9 cellular contexts compared by ENCODE assay signal in genomic region chr1:119372493-119373086, GRCh38. TPM values are rescaled to one million over a fixed set of nuclear protein-coding genes. Genes with fewer than 3 reads are reported as not detected.
DNase-seq lines count a peak whose midpoint lies in the region; ATAC-seq and TF ChIP-seq lines count a peak whose summit lies in the region.
"Had no signal": no experiment of that assay in that cellular context is flagged by ENCODE, and none has a peak within 500 bp of the region (broad histone marks: within the 10 kb centered on the region; RNA-seq: fewer than 3 reads in every experiment).

No MANE protein-coding gene starts in this region.

- no peak overlapping the region for H3K4me3 Mint-ChIP-seq in activated CD8-positive, alpha-beta T cell treated with anti-CD3 and anti-CD28 coated beads for 36 hours
- no peak overlapping the region for H3K4me3 Mint-ChIP-seq in activated CD8-positive, alpha-beta T cell treated with anti-CD3 and anti-CD28 coated beads, Interleukin-2, amount 10 ng/mL, durations not matched to agents 7 days and 5 days
- no peak overlapping the region for H3K4me3 Mint-ChIP-seq in activated T-helper 2 cell treated with anti-CD3 and anti-CD28 coated beads, Interferon-gamma antibody, Interleukin-2, Interleukin-4, amounts not matched to agents 10 μg/mL and 5 μg/mL and 100 μg/mL, durations not matched to agents 14 hours and 24 hours and 36 hours (ENCODE audit: low read depth)
- H3K4me3 Mint-ChIP-seq in CD4-positive, alpha-beta T cell: no peak overlapping the region

- H3K27ac Mint-ChIP-seq in activated CD8-positive, alpha-beta T cell treated with anti-CD3 and anti-CD28 coated beads for 36 hours: no peak overlapping the region
- no peak overlapping the region for H3K27ac Mint-ChIP-seq in activated CD8-positive, alpha-beta T cell treated with anti-CD3 and anti-CD28 coated beads, Interleukin-2, amount 10 ng/mL, durations not matched to agents 7 days and 5 days
- H3K27ac Mint-ChIP-seq in activated T-helper 2 cell treated with anti-CD3 and anti-CD28 coated beads, Interferon-gamma antibody, Interleukin-2, Interleukin-4, amounts not matched to agents 10 μg/mL and 5 μg/mL and 100 μg/mL, durations not matched to agents 14 hours and 24 hours and 36 hours: no peak overlapping the region
- H3K27ac Mint-ChIP-seq in CD4-positive, alpha-beta T cell: no peak overlapping the region

- H3K27me3 ChIP-seq in PC-9 (ENCODE audit: insufficient read depth, low read depth): no peaks in the 10 kb centered on the region
- peaks cover 4% of the 10 kb centered on the region for H3K27me3 ChIP-seq in CD4-positive, alpha-beta T cell (ENCODE audit: control insufficient read depth, insufficient read depth, low read length)

- peaks cover 11% of the 10 kb centered on the region for H3K27me3 Mint-ChIP-seq in activated CD8-positive, alpha-beta T cell treated with anti-CD3 and anti-CD28 coated beads for 36 hours
- peaks cover 18% of the 10 kb centered on the region for H3K27me3 Mint-ChIP-seq in activated CD8-positive, alpha-beta T cell treated with anti-CD3 and anti-CD28 coated beads, Interleukin-2, amount 10 ng/mL, durations not matched to agents 7 days and 5 days (ENCODE audit: low read depth)
- peaks cover 12% of the 10 kb centered on the region for H3K27me3 Mint-ChIP-seq in activated T-helper 2 cell treated with anti-CD3 and anti-CD28 coated beads, Interferon-gamma antibody, Interleukin-2, Interleukin-4, amounts not matched to agents 10 μg/mL and 5 μg/mL and 100 μg/mL, durations not matched to agents 14 hours and 24 hours and 36 hours (ENCODE audit: low read depth)
- H3K27me3 Mint-ChIP-seq in CD4-positive, alpha-beta T cell: peaks cover 31% of the 10 kb centered on the region

- ATAC-seq in activated CD8-positive, alpha-beta T cell treated with anti-CD3 and anti-CD28 coated beads for 36 hours: no peak
- no peak for ATAC-seq in activated CD8-positive, alpha-beta T cell treated with anti-CD3 and anti-CD28 coated beads, Interleukin-2, amount 10 ng/mL, durations not matched to agents 7 days and 5 days
- peak; percentile 89 for ATAC-seq in HG02798 (IDR thresholded peaks at IDR 0.05; ENCODE audit: poor library complexity, unreplicated experiment)
- ATAC-seq in CD4-positive, alpha-beta T cell (ENCODE audit: poor library complexity): no peak

- no peaks in the 10 kb centered on the region for H3K79me2 ChIP-seq in PC-9 (ENCODE audit: low read depth)

- no peak overlapping the region for H2AFZ ChIP-seq in PC-9

- H3K36me3 Mint-ChIP-seq in activated CD8-positive, alpha-beta T cell treated with anti-CD3 and anti-CD28 coated beads for 36 hours (ENCODE audit: low read depth): no peaks in the 10 kb centered on the region
- no peaks in the 10 kb centered on the region for H3K36me3 Mint-ChIP-seq in activated CD8-positive, alpha-beta T cell treated with anti-CD3 and anti-CD28 coated beads, Interleukin-2, amount 10 ng/mL, durations not matched to agents 7 days and 5 days (ENCODE audit: low read depth)
- no peaks in the 10 kb centered on the region for H3K36me3 Mint-ChIP-seq in activated T-helper 2 cell treated with anti-CD3 and anti-CD28 coated beads, Interferon-gamma antibody, Interleukin-2, Interleukin-4, amounts not matched to agents 10 μg/mL and 5 μg/mL and 100 μg/mL, durations not matched to agents 14 hours and 24 hours and 36 hours (ENCODE audit: low read depth)
- H3K36me3 Mint-ChIP-seq in CD4-positive, alpha-beta T cell (ENCODE audit: low read depth): no peaks in the 10 kb centered on the region

- H3K4me3 ChIP-seq in PC-9: no peak overlapping the region

- peaks cover 6% of the 10 kb centered on the region for H3K4me1 Mint-ChIP-seq in activated CD8-positive, alpha-beta T cell treated with anti-CD3 and anti-CD28 coated beads for 36 hours (ENCODE audit: low read depth)
- H3K4me1 Mint-ChIP-seq in activated CD8-positive, alpha-beta T cell treated with anti-CD3 and anti-CD28 coated beads, Interleukin-2, amount 10 ng/mL, durations not matched to agents 7 days and 5 days (ENCODE audit: low read depth): no peaks in the 10 kb centered on the region
- peaks cover 9% of the 10 kb centered on the region for H3K4me1 Mint-ChIP-seq in activated T-helper 2 cell treated with anti-CD3 and anti-CD28 coated beads, Interferon-gamma antibody, Interleukin-2, Interleukin-4, amounts not matched to agents 10 μg/mL and 5 μg/mL and 100 μg/mL, durations not matched to agents 14 hours and 24 hours and 36 hours (ENCODE audit: low read depth)
- peaks cover 10% of the 10 kb centered on the region for H3K4me1 Mint-ChIP-seq in CD4-positive, alpha-beta T cell (ENCODE audit: low read depth)

- H3K9me3 Mint-ChIP-seq in activated CD8-positive, alpha-beta T cell treated with anti-CD3 and anti-CD28 coated beads for 36 hours: no peaks in the 10 kb centered on the region
- H3K9me3 Mint-ChIP-seq in activated CD8-positive, alpha-beta T cell treated with anti-CD3 and anti-CD28 coated beads, Interleukin-2, amount 10 ng/mL, durations not matched to agents 7 days and 5 days (ENCODE audit: insufficient read depth): no peaks in the 10 kb centered on the region
- no peaks in the 10 kb centered on the region for H3K9me3 Mint-ChIP-seq in activated T-helper 2 cell treated with anti-CD3 and anti-CD28 coated beads, Interferon-gamma antibody, Interleukin-2, Interleukin-4, amounts not matched to agents 10 μg/mL and 5 μg/mL and 100 μg/mL, durations not matched to agents 14 hours and 24 hours and 36 hours
- no peaks in the 10 kb centered on the region for H3K9me3 Mint-ChIP-seq in CD4-positive, alpha-beta T cell

- no peaks in the 10 kb centered on the region for H3K36me3 ChIP-seq in PC-9 (ENCODE audit: low read depth)

- H3K9me2 ChIP-seq in PC-9 (ENCODE audit: insufficient read depth): no peaks in the 10 kb centered on the region

- H3K4me2 ChIP-seq in PC-9: no peak overlapping the region

- no peak overlapping the region for H3K27ac ChIP-seq in PC-9
- H3K27ac ChIP-seq in CD4-positive, alpha-beta T cell (ENCODE audit: low read depth, low read length): no peak overlapping the region

- BruUV-seq in PC-9 (replicated peaks; lab: Mats Ljungman, UMichigan): no TSS peak

- TF ChIP-seq CTCF in activated CD8-positive, alpha-beta T cell treated with anti-CD3 and anti-CD28 coated beads for 36 hours (IDR thresholded peaks at IDR 0.05): no peak
- peak; percentile 54 for TF ChIP-seq CTCF in PC-9 (conservative IDR thresholded peaks at IDR 0.05)
- no peak for TF ChIP-seq CTCF in CD4-positive, alpha-beta T cell (IDR thresholded peaks at IDR 0.05)

- intact Hi-C loops in activated CD8-positive, alpha-beta T cell treated with anti-CD3 and anti-CD28 coated beads for 36 hours (cut with micrococcal nuclease): no loop called here
- intact Hi-C loops in PC-9 (cut with micrococcal nuclease; ENCODE audit: unreplicated experiment): no loop called here
- intact Hi-C loops in activated T-helper 2 cell treated with anti-CD3 and anti-CD28 coated beads, Interferon-gamma antibody, Interleukin-2, Interleukin-4, amounts not matched to agents 10 μg/mL and 5 μg/mL and 100 μg/mL, durations not matched to agents 14 hours and 24 hours and 36 hours (cut with micrococcal nuclease): no loop called here
- intact Hi-C loops in CD4-positive, alpha-beta T cell (cut with DNase I, micrococcal nuclease): no loop called here

- POLR2A ChIA-PET in activated CD8-positive, alpha-beta T cell treated with anti-CD3 and anti-CD28 coated beads for 36 hours (lab: Charles Lee): no interaction called here
- POLR2A ChIA-PET in activated CD8-positive, alpha-beta T cell treated with anti-CD3 and anti-CD28 coated beads, Interleukin-2, amount 10 ng/mL, durations not matched to agents 7 days and 5 days (lab: Charles Lee): no interaction called here
- POLR2A ChIA-PET in PC-9 (lab: Charles Lee; ENCODE audit: unreplicated experiment): no interaction called here
- POLR2A ChIA-PET in CD4-positive, alpha-beta T cell (lab: Charles Lee): no interaction called here

- peak; percentile 10 for DNase-seq in activated CD8-positive, alpha-beta T cell treated with anti-CD3 and anti-CD28 coated beads for 36 hours
- DNase-seq in activated CD8-positive, alpha-beta T cell treated with anti-CD3 and anti-CD28 coated beads, Interleukin-2, amount 10 ng/mL, durations not matched to agents 7 days and 5 days: no peak
- DNase-seq in PC-9 (peak; percentile 5 to 69), iPS-NIHi11 (ENCODE audit: low spot score) (peak; percentile 70)
- DNase-seq in activated T-helper 2 cell treated with anti-CD3 and anti-CD28 coated beads, Interferon-gamma antibody, Interleukin-2, Interleukin-4, amounts not matched to agents 10 μg/mL and 5 μg/mL and 100 μg/mL, durations not matched to agents 14 hours and 24 hours and 36 hours (ENCODE audit: low spot score): no peak
- no peak for DNase-seq in CD4-positive, alpha-beta T cell
- no peak for DNase-seq in stimulated activated naive CD4-positive, alpha-beta T cell (lab: John Stamatoyannopoulos, UW)

- H4K20me1 ChIP-seq in PC-9 (ENCODE audit: insufficient read depth): no peaks in the 10 kb centered on the region

- H3F3A ChIP-seq in PC-9 (ENCODE audit: insufficient read depth, low read depth): peaks cover 22% of the 10 kb centered on the region

- H3K4me1 ChIP-seq in PC-9 (replicated peaks; ENCODE audit: insufficient read depth): peaks cover 33% of the 10 kb centered on the region

- H3K9me3 ChIP-seq in PC-9 (ENCODE audit: insufficient read depth, low read depth): peaks cover 7% of the 10 kb centered on the region; the same call in 1 of the 2 replicates
- no peaks in the 10 kb centered on the region for H3K9me3 ChIP-seq in CD4-positive, alpha-beta T cell (ENCODE audit: control insufficient read depth, low read length)

- CTCF ChIA-PET in activated CD8-positive, alpha-beta T cell treated with anti-CD3 and anti-CD28 coated beads for 36 hours (lab: Charles Lee): no interaction called here
- CTCF ChIA-PET in activated CD8-positive, alpha-beta T cell treated with anti-CD3 and anti-CD28 coated beads, Interleukin-2, amount 10 ng/mL, durations not matched to agents 7 days and 5 days (lab: Charles Lee): interaction anchor here (1.7 kb wide), 1 partner anchor 98 kb away, joined by 8 read pairs; no protein-coding TSS in a partner anchor
- CTCF ChIA-PET in PC-9 (lab: Charles Lee): no interaction called here
- CTCF ChIA-PET in CD4-positive, alpha-beta T cell (lab: Charles Lee): no interaction called here

RNA-seq across cellular contexts. Expression of gene HAO2, which starts 4.0 kb away (rescaled TPM):
- total RNA-seq in activated CD8-positive, alpha-beta T cell treated with anti-CD3 and anti-CD28 coated beads for 36 hours: not detected
- not detected for total RNA-seq in activated CD8-positive, alpha-beta T cell treated with anti-CD3 and anti-CD28 coated beads, Interleukin-2, amount 10 ng/mL, durations not matched to agents 7 days and 5 days
- total RNA-seq in PC-9 (2021): not detected in 2 replicates
- total RNA-seq in activated T-helper 2 cell treated with anti-CD3 and anti-CD28 coated beads, Interferon-gamma antibody, Interleukin-2, Interleukin-4, amounts not matched to agents 10 μg/mL and 5 μg/mL and 100 μg/mL, durations not matched to agents 14 hours and 24 hours and 36 hours: not detected in 2 replicates
- not detected for total RNA-seq in CD4-positive, alpha-beta T cell
- total RNA-seq: skeletal muscle tissue had no signal

RNA-seq across cellular contexts. Expression of gene HSD3B2, which starts 42.4 kb away (rescaled TPM):
- not detected for total RNA-seq in activated CD8-positive, alpha-beta T cell treated with anti-CD3 and anti-CD28 coated beads for 36 hours
- total RNA-seq in activated CD8-positive, alpha-beta T cell treated with anti-CD3 and anti-CD28 coated beads, Interleukin-2, amount 10 ng/mL, durations not matched to agents 7 days and 5 days: not detected
- not detected in 2 replicates for total RNA-seq in PC-9 (2021)
- total RNA-seq in activated T-helper 2 cell treated with anti-CD3 and anti-CD28 coated beads, Interferon-gamma antibody, Interleukin-2, Interleukin-4, amounts not matched to agents 10 μg/mL and 5 μg/mL and 100 μg/mL, durations not matched to agents 14 hours and 24 hours and 36 hours: not detected in 2 replicates
- total RNA-seq in CD4-positive, alpha-beta T cell: not detected
- total RNA-seq: skeletal muscle tissue had no signal

Comparison
In these comparisons a context has a peak if more than half of its experiments do, and no peak if none do; other contexts are left out.
1. DNase-seq: peak in activated CD8-positive, alpha-beta T cell treated with anti-CD3 and anti-CD28 coated beads for 36 hours (single experiment), PC-9 (2 of 2) and iPS-NIHi11 (single experiment); none in activated CD8-positive, alpha-beta T cell treated with anti-CD3 and anti-CD28 coated beads, Interleukin-2, amount 10 ng/mL, durations not matched to agents 7 days and 5 days (single experiment), activated T-helper 2 cell treated with anti-CD3 and anti-CD28 coated beads, Interferon-gamma antibody, Interleukin-2, Interleukin-4, amounts not matched to agents 10 μg/mL and 5 μg/mL and 100 μg/mL, durations not matched to agents 14 hours and 24 hours and 36 hours (single experiment), CD4-positive, alpha-beta T cell (0 of 10) and stimulated activated naive CD4-positive, alpha-beta T cell (0 of 6).